8 cellular contexts compared by ENCODE assay signal in the genomic region with DNA sequence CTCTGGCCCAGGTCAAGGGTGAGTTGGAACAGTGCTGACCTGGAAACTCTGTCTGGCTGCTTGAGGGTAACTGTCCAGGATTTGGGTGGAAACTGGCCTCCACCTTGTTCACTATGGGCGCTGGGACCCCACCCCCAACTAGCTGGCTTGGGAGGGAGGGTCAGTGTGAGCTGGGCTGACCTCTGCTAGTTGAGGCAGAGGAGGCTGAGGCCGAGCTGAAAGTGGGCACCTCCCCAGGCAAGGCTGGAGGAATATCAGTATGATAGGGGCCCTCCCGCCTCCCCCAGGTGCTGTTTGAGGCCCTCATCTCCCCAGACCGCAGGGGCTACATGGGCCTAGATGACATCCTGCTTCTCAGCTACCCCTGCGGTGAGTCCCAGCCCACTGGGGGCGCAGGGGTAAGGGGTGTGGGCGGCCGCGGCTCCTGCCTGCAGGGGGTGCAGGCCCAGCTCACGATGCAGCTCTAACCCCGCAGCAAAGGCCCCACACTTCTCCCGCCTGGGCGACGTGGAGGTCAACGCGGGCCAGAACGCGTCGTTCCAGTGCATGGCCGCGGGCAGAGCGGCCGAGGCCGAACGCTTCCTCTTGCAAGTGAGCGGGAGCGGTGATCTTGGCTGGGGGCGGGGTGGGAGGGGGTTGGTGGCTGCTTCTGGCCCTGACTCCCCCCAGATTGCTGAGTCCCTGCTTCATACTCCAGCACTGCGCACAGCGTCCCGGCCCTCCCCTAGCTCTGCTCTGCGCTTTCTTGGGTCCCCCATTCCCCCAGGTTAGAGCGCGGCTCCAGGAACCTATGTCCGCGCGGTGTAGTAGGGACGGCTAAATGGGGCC. TPM values are rescaled to one million over a fixed set of nuclear protein-coding genes. Genes with fewer than 3 reads are reported as not detected.
A peak's percentile ranks its signal among the peaks of the same experiment; 100 is the strongest.
DNase-seq lines count a peak whose midpoint lies in the region.

No MANE protein-coding gene starts in this region.

- H3K27me3 ChIP-seq in H7 (ENCODE audit: control insufficient read depth, insufficient read depth, low read length) = peaks cover 25% of the 10 kb centered on the region

- no peaks in the 10 kb centered on the region for H3K36me3 Mint-ChIP-seq in activated naive CD8-positive, alpha-beta T cell

- H3K27me3 Mint-ChIP-seq in activated naive CD8-positive, alpha-beta T cell = peaks cover 26% of the 10 kb centered on the region

- H3K36me3 ChIP-seq in H7 (replicated peaks; ENCODE audit: control insufficient read depth, insufficient read depth, low read length) = no peaks in the 10 kb centered on the region

- H3K4me3 ChIP-seq in H7 (ENCODE audit: insufficient read depth, low read depth, low read length) (peak overlapping the region; percentile 71), iPS-11a (ENCODE audit: low read depth, low read length) (peak overlapping the region; percentile 46), skeletal muscle cell (ENCODE audit: low read depth, low read length) (peak overlapping the region; percentile 47)

- H3K4me1 Mint-ChIP-seq in activated naive CD8-positive, alpha-beta T cell (ENCODE audit: low read depth) = peaks cover 6% of the 10 kb centered on the region

- H3K9me3 Mint-ChIP-seq in activated naive CD8-positive, alpha-beta T cell (ENCODE audit: low read depth) = no peaks in the 10 kb centered on the region

- H3K4me3 Mint-ChIP-seq in activated naive CD8-positive, alpha-beta T cell = peak overlapping the region; percentile 63

- no peak overlapping the region for H3K27ac Mint-ChIP-seq in activated naive CD8-positive, alpha-beta T cell

- DNase-seq in H7 (peak; percentile 86), skeletal muscle cell (ENCODE audit: low read depth) (no peak), EL (no peak), D341Med (ENCODE audit: low spot score) (no peak)
- no peak for DNase-seq in effector CD4-positive, alpha-beta T cell
- DNase-seq in stimulated activated CD4-positive, alpha-beta T cell treated with anti-CD3 and anti-CD28 coated beads, Interleukin-4, amount 100 ng/mL, for 4 hours = no peak

RNA-seq across cellular contexts. Expression of a gene that starts 22.9 kb away (rescaled TPM):
- total RNA-seq in H7 (2014; rRNA removed; shearing (Covaris generic)) = 24.6 and 28.6 TPM in 2 replicates

RNA-seq across cellular contexts. Expression of a gene that starts 28.5 kb away (rescaled TPM):
- total RNA-seq in H7 (2014; rRNA removed; shearing (Covaris generic)) = 62.1 and 71.1 TPM in 2 replicates
